ENCODE assay signal across 9 cellular contexts in the genomic region with DNA sequence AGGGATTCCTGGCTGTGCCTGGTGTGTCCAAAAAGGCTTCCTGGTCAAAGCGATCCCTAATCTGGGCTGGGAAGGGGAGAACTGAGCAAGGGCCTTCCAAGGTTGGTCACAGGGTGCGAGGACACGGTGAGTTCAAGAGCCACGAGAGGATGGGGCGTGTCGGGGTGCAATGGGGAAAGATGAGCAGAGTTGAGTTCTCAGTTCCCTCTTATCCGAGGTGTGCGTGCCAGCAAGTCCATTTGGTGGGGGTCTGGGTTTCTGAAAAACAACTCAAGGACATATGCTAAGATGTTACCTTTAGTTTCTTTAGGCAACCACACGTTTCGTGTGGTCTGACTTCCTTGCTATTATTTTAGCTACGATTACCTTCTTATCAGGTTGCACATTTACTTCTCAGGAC. TPM values are rescaled to one million over a fixed set of nuclear protein-coding genes. Genes with fewer than 3 reads are reported as not detected.
DNase-seq lines count a peak whose midpoint lies in the region; ATAC-seq and TF ChIP-seq lines count a peak whose summit lies in the region.
"Had no signal": no experiment of that assay in that cellular context is flagged by ENCODE, and none has a peak within 500 bp of the region (broad histone marks: within the 10 kb centered on the region; RNA-seq: fewer than 3 reads in every experiment).

No MANE protein-coding gene starts in this region.

- CTCF ChIA-PET in activated CD8-positive, alpha-beta T cell treated with anti-CD3 and anti-CD28 coated beads, Interleukin-2, amount 10 ng/mL, durations not matched to agents 7 days and 5 days (lab: Charles Lee), result interaction anchor here (1.1 kb wide), 1 partner anchor 22 kb away, joined by 3 read pairs; no protein-coding TSS in a partner anchor

- H3K36me3 ChIP-seq in BLaER1 treated with 17β-estradiol and CSF1 and Interleukin-3, amounts not matched to agents 10 nM and 100 nM, result peaks cover 0 to 8% (median 4%) of the 10 kb centered on the region in 11 experiments; a peak in 10 of 22 replicates
- no peaks in the 10 kb centered on the region for H3K36me3 ChIP-seq in adrenal gland (replicated peaks in 1 of 2)

- POLR2A ChIA-PET in activated CD8-positive, alpha-beta T cell treated with anti-CD3 and anti-CD28 coated beads, Interleukin-2, amount 10 ng/mL, durations not matched to agents 7 days and 5 days (lab: Charles Lee), result interaction anchor here (3.0 kb wide), 1 partner anchor 11 kb away, joined by 13 read pairs; no protein-coding TSS in a partner anchor

- no peaks in the 10 kb centered on the region for H3K27me3 ChIP-seq in BLaER1 treated with 17β-estradiol and CSF1 and Interleukin-3, amounts not matched to agents 10 nM and 100 nM
- H3K27me3 ChIP-seq in adrenal gland, result no peaks in the 10 kb centered on the region
- H3K27me3 ChIP-seq: SJSA1 had no signal

- H3K9ac ChIP-seq in BLaER1 treated with 17β-estradiol and CSF1 and Interleukin-3, amounts not matched to agents 10 nM and 100 nM, result peak overlapping the region in 10 of 11 experiments; percentile 83 to 93 (median 88); a peak in 17 of 22 replicates

- H3K36me3 Mint-ChIP-seq in activated CD8-positive, alpha-beta T cell treated with anti-CD3 and anti-CD28 coated beads, Interleukin-2, amount 10 ng/mL, durations not matched to agents 7 days and 5 days (ENCODE audit: low read depth), result peaks cover 3% of the 10 kb centered on the region
- H3K36me3 Mint-ChIP-seq in mesothelial cell of epicardium, result no peaks in the 10 kb centered on the region

- 71 to 81% (median 75%) methylated on average over 11 of the region's 11 CpGs for WGBS in adrenal gland, 4 donors

- peaks cover 42% of the 10 kb centered on the region for H3K4me1 Mint-ChIP-seq in activated CD8-positive, alpha-beta T cell treated with anti-CD3 and anti-CD28 coated beads, Interleukin-2, amount 10 ng/mL, durations not matched to agents 7 days and 5 days (ENCODE audit: low read depth)
- peaks cover 77% of the 10 kb centered on the region for H3K4me1 Mint-ChIP-seq in mesothelial cell of epicardium

- TF ChIP-seq CTCF in mesothelial cell of epicardium (IDR thresholded peaks at IDR 0.05; ENCODE audit: unreplicated experiment) (no peak), adrenal gland (IDR thresholded peaks at IDR 0.05) (no peak)

- H3K27ac Mint-ChIP-seq in activated CD8-positive, alpha-beta T cell treated with anti-CD3 and anti-CD28 coated beads, Interleukin-2, amount 10 ng/mL, durations not matched to agents 7 days and 5 days, result peak overlapping the region; percentile 47
- peak overlapping the region; percentile 74 for H3K27ac Mint-ChIP-seq in mesothelial cell of epicardium

- intact Hi-C loops in adrenal gland (cut with DNase I), result no loop called here

- DNase-seq in activated CD8-positive, alpha-beta T cell treated with anti-CD3 and anti-CD28 coated beads, Interleukin-2, amount 10 ng/mL, durations not matched to agents 7 days and 5 days, result no peak
- DNase-seq in mesothelial cell of epicardium (ENCODE audit: low spot score in 2 of 2, unreplicated experiment in 2 of 2) (no peak), SW480 (ENCODE audit: low spot score) (no peak), adrenal gland (no peak), SW 1271 (lab: John Stamatoyannopoulos, UW) (no peak)

- no peaks in the 10 kb centered on the region for H3K27me3 Mint-ChIP-seq in activated CD8-positive, alpha-beta T cell treated with anti-CD3 and anti-CD28 coated beads, Interleukin-2, amount 10 ng/mL, durations not matched to agents 7 days and 5 days (ENCODE audit: low read depth)
- H3K27me3 Mint-ChIP-seq in mesothelial cell of epicardium (ENCODE audit: low read depth), result no peaks in the 10 kb centered on the region

- peak overlapping the region; percentile 86 for H3K4me3 Mint-ChIP-seq in activated CD8-positive, alpha-beta T cell treated with anti-CD3 and anti-CD28 coated beads, Interleukin-2, amount 10 ng/mL, durations not matched to agents 7 days and 5 days
- peak overlapping the region; percentile 83 for H3K4me3 Mint-ChIP-seq in mesothelial cell of epicardium

- H3K27ac ChIP-seq in BLaER1 treated with 17β-estradiol and CSF1 and Interleukin-3, amounts not matched to agents 10 nM and 100 nM, result peak overlapping the region in 1 of 11 experiments; percentile 93; a peak in 1 of 22 replicates
- H3K27ac ChIP-seq in adrenal gland, result peak overlapping the region in 1 of 5 donors; percentile 94
- H3K27ac ChIP-seq: SJSA1 had no signal

- peak overlapping the region; percentile 78 to 88 (median 84); a peak in 18 of 20 replicates for H3K4me3 ChIP-seq in BLaER1 treated with 17β-estradiol and CSF1 and Interleukin-3, amounts not matched to agents 10 nM and 100 nM
- H3K4me3 ChIP-seq in adrenal gland, result peak overlapping the region in 1 of 4 donors; percentile 97

- H3K4me1 ChIP-seq in BLaER1 treated with 17β-estradiol and CSF1 and Interleukin-3, amounts not matched to agents 10 nM and 100 nM, result peaks cover 61 to 87% (median 78%) of the 10 kb centered on the region in 10 experiments
- H3K4me1 ChIP-seq in adrenal gland (replicated peaks in 1 of 2), result peaks cover 4 to 46% of the 10 kb centered on the region in 2 donors

- H3K9me3 Mint-ChIP-seq in activated CD8-positive, alpha-beta T cell treated with anti-CD3 and anti-CD28 coated beads, Interleukin-2, amount 10 ng/mL, durations not matched to agents 7 days and 5 days (ENCODE audit: insufficient read depth), result no peaks in the 10 kb centered on the region
- H3K9me3 Mint-ChIP-seq in mesothelial cell of epicardium, result no peaks in the 10 kb centered on the region

- H4K20me1 ChIP-seq in BLaER1 treated with 17β-estradiol and CSF1 and Interleukin-3, amounts not matched to agents 10 nM and 100 nM, result peaks cover 6 to 26% (median 21%) of the 10 kb centered on the region in 11 experiments; a peak in 12 of 22 replicates

- H3K4me2 ChIP-seq in BLaER1 treated with 17β-estradiol and CSF1 and Interleukin-3, amounts not matched to agents 10 nM and 100 nM, result peak overlapping the region; percentile 84 to 95 (median 91)

- ATAC-seq in GM21447 (IDR thresholded peaks at IDR 0.05; ENCODE audit: unreplicated experiment) (peak; percentile 9), HG03196 (IDR thresholded peaks at IDR 0.05; ENCODE audit: unreplicated experiment) (no peak)
- ATAC-seq in activated CD8-positive, alpha-beta T cell treated with anti-CD3 and anti-CD28 coated beads, Interleukin-2, amount 10 ng/mL, durations not matched to agents 7 days and 5 days, result no peak

- no peak for TF ChIP-seq POLR2A in adrenal gland (IDR thresholded peaks at IDR 0.05)

- no peaks in the 10 kb centered on the region for H3K9me3 ChIP-seq in BLaER1 treated with 17β-estradiol and CSF1 and Interleukin-3, amounts not matched to agents 10 nM and 100 nM (replicated peaks in 1 of 11)
- H3K9me3 ChIP-seq in adrenal gland (replicated peaks in 1 of 3), result no peaks in the 10 kb centered on the region
- H3K9me3 ChIP-seq: SJSA1 had no signal

RNA-seq across cellular contexts. Expression of gene ZNF775, which starts 1.3 kb away (rescaled TPM):
- 1 to 10 TPM; 6.7 to 7.7 TPM for total RNA-seq in activated CD8-positive, alpha-beta T cell treated with anti-CD3 and anti-CD28 coated beads, Interleukin-2, amount 10 ng/mL, durations not matched to agents 7 days and 5 days
- total RNA-seq in mesothelial cell of epicardium (13.3 to 14.9 TPM (median 14.8 TPM) in 3 replicates), adrenal gland (10 to 100 TPM in 1 of 8 donors, 1 to 10 TPM in 7; 3.2 to 13.9 (median 7.5) TPM)
- polyA plus RNA-seq in adrenal gland, result 1 to 10 TPM in 2 of 3 donors, under 1 TPM in 1; 0.26 to 6.0 (median 3.0) TPM

RNA-seq across cellular contexts. Expression of gene REPIN1, which starts 11.8 kb away (rescaled TPM):
- 10 to 100 TPM; 40.9 to 43.1 TPM for total RNA-seq in activated CD8-positive, alpha-beta T cell treated with anti-CD3 and anti-CD28 coated beads, Interleukin-2, amount 10 ng/mL, durations not matched to agents 7 days and 5 days
- total RNA-seq in mesothelial cell of epicardium, result 147 to 149 TPM (median 148 TPM) in 3 replicates
- 100 to 1,000 TPM; 153 to 294 (median 214) TPM for total RNA-seq in adrenal gland
- polyA plus RNA-seq in adrenal gland, result 100 to 1,000 TPM in 1 of 3 donors, 10 to 100 TPM in 2; 69.0 to 140 (median 95.8) TPM

RNA-seq across cellular contexts. Expression of gene RARRES2, which starts 39.0 kb away (rescaled TPM):
- total RNA-seq in activated CD8-positive, alpha-beta T cell treated with anti-CD3 and anti-CD28 coated beads, Interleukin-2, amount 10 ng/mL, durations not matched to agents 7 days and 5 days, result not detected
- total RNA-seq in mesothelial cell of epicardium (24.9 to 26.4 TPM (median 26.2 TPM) in 3 replicates), adrenal gland (1,000 to 10,000 TPM; 1,813 to 6,437 (median 3,715) TPM)
- polyA plus RNA-seq in adrenal gland, result 1,000 to 10,000 TPM in 2 of 3 donors, 100 to 1,000 TPM in 1; 590 to 7,984 (median 3,445) TPM
- total RNA-seq: SJSA1 had no signal

RNA-seq across cellular contexts. Expression of gene ACTR3C, which starts 57.1 kb away (rescaled TPM):
- total RNA-seq in activated CD8-positive, alpha-beta T cell treated with anti-CD3 and anti-CD28 coated beads, Interleukin-2, amount 10 ng/mL, durations not matched to agents 7 days and 5 days, result 1 to 10 TPM; 4.6 TPM
- total RNA-seq in mesothelial cell of epicardium (0.40 to 0.84 TPM (median 0.47 TPM) in 3 replicates), adrenal gland (10 to 100 TPM; 17.9 to 50.0 (median 37.1) TPM)
- 10 to 100 TPM in 2 of 3 donors, 1 to 10 TPM in 1; 6.6 to 16.9 (median 10.7) TPM for polyA plus RNA-seq in adrenal gland
- total RNA-seq: SJSA1 had no signal

RNA-seq across cellular contexts. Expression of gene LRRC61, which starts 57.3 kb away (rescaled TPM):
- 10 to 100 TPM; 21.0 to 21.4 TPM for total RNA-seq in activated CD8-positive, alpha-beta T cell treated with anti-CD3 and anti-CD28 coated beads, Interleukin-2, amount 10 ng/mL, durations not matched to agents 7 days and 5 days
- 3.3 to 4.0 TPM (median 3.4 TPM) in 3 replicates for total RNA-seq in mesothelial cell of epicardium
- total RNA-seq in adrenal gland, result 1,000 to 10,000 TPM in 1 of 8 donors, 100 to 1,000 TPM in 6, 10 to 100 TPM in 1; 83.0 to 1,435 (median 309) TPM
- 10 to 100 TPM in 2 of 3 donors, 1 to 10 TPM in 1; 8.6 to 34.5 (median 33.6) TPM for polyA plus RNA-seq in adrenal gland
- total RNA-seq: SJSA1 had no signal

Comparison
In these comparisons a context has a peak if more than half of its experiments do, and no peak if none do; other contexts are left out.
1. RNA of gene RARRES2, which starts 39.0 kb away (total RNA-seq): 1,813 to 6,437 TPM in adrenal gland; 24.9 to 26.4 TPM in mesothelial cell of epicardium and not detected in activated CD8-positive, alpha-beta T cell treated with anti-CD3 and anti-CD28 coated beads, Interleukin-2, amount 10 ng/mL, durations not matched to agents 7 days and 5 days; every median in the first group is over 10 times any median in the second.